7 cellular contexts compared by ENCODE assay signal in genomic region chrX:20265221-20265725, GRCh38. TPM values are rescaled to one million over a fixed set of nuclear protein-coding genes. Genes with fewer than 3 reads are reported as not detected.
A peak's percentile ranks its signal among the peaks of the same experiment; 100 is the strongest.
DNase-seq lines count a peak whose midpoint lies in the region; ATAC-seq and TF ChIP-seq lines count a peak whose summit lies in the region.

No MANE protein-coding gene starts in this region.

- CTCF ChIA-PET in activated CD4-positive, alpha-beta memory T cell treated with anti-CD3 and anti-CD28 coated beads, Interleukin-2, amount 10 ng/mL, durations not matched to agents 7 days and 5 days (lab: Charles Lee): interaction anchor here (0.6 kb wide), 1 partner anchor 12 kb away, joined by 3 read pairs; no protein-coding TSS in a partner anchor

- peak overlapping the region; percentile 92 for H3K27ac Mint-ChIP-seq in activated CD4-positive, alpha-beta memory T cell treated with anti-CD3 and anti-CD28 coated beads, Interleukin-2, amount 10 ng/mL, durations not matched to agents 7 days and 5 days
- peak overlapping the region; percentile 95 for H3K27ac Mint-ChIP-seq in effector memory CD8-positive, alpha-beta T cell
- H3K27ac Mint-ChIP-seq in mesothelial cell of epicardium: peak overlapping the region; percentile 95

- POLR2A ChIA-PET in activated CD4-positive, alpha-beta memory T cell treated with anti-CD3 and anti-CD28 coated beads, Interleukin-2, amount 10 ng/mL, durations not matched to agents 7 days and 5 days (lab: Charles Lee): interaction anchor here (1.0 to 2.4 kb wide), 4 partner anchors 9 to 251 kb away, joined by 3 to 19 read pairs (median 6); no protein-coding TSS in a partner anchor

- no peak for TF ChIP-seq CTCF in GM13976 (IDR thresholded peaks at IDR 0.05; ENCODE audit: borderline replicate concordance, control extremely low read depth, extremely low read depth, insufficient read depth, missing control alignments)
- TF ChIP-seq CTCF in mesothelial cell of epicardium (IDR thresholded peaks at IDR 0.05; ENCODE audit: unreplicated experiment): no peak

- peaks cover 2% of the 10 kb centered on the region for H3K27me3 Mint-ChIP-seq in activated CD4-positive, alpha-beta memory T cell treated with anti-CD3 and anti-CD28 coated beads, Interleukin-2, amount 10 ng/mL, durations not matched to agents 7 days and 5 days
- no peaks in the 10 kb centered on the region for H3K27me3 Mint-ChIP-seq in effector memory CD8-positive, alpha-beta T cell
- H3K27me3 Mint-ChIP-seq in mesothelial cell of epicardium (ENCODE audit: low read depth): no peaks in the 10 kb centered on the region

- H3K4me1 Mint-ChIP-seq in activated CD4-positive, alpha-beta memory T cell treated with anti-CD3 and anti-CD28 coated beads, Interleukin-2, amount 10 ng/mL, durations not matched to agents 7 days and 5 days: peaks cover 30% of the 10 kb centered on the region
- H3K4me1 Mint-ChIP-seq in effector memory CD8-positive, alpha-beta T cell (ENCODE audit: low read depth in 2 of 2): peaks cover 6 to 14% of the 10 kb centered on the region in 2 donors
- H3K4me1 Mint-ChIP-seq in mesothelial cell of epicardium: peaks cover 19% of the 10 kb centered on the region

- H3K9me3 Mint-ChIP-seq in activated CD4-positive, alpha-beta memory T cell treated with anti-CD3 and anti-CD28 coated beads, Interleukin-2, amount 10 ng/mL, durations not matched to agents 7 days and 5 days: no peaks in the 10 kb centered on the region
- H3K9me3 Mint-ChIP-seq in effector memory CD8-positive, alpha-beta T cell: no peaks in the 10 kb centered on the region
- peaks cover 2% of the 10 kb centered on the region for H3K9me3 Mint-ChIP-seq in mesothelial cell of epicardium

- peak overlapping the region; percentile 95 for H3K4me3 Mint-ChIP-seq in activated CD4-positive, alpha-beta memory T cell treated with anti-CD3 and anti-CD28 coated beads, Interleukin-2, amount 10 ng/mL, durations not matched to agents 7 days and 5 days
- H3K4me3 Mint-ChIP-seq in effector memory CD8-positive, alpha-beta T cell: peak overlapping the region; percentile 92 to 96
- H3K4me3 Mint-ChIP-seq in mesothelial cell of epicardium: peak overlapping the region; percentile 84

- in situ Hi-C loops in GM13976 (cut with MboI; ENCODE audit: low sequenced_read_pairs, unreplicated experiment): no loop called here

- peak; percentile 36 for ATAC-seq in HG02642 (IDR thresholded peaks at IDR 0.05; ENCODE audit: poor library complexity, unreplicated experiment)
- ATAC-seq in effector memory CD8-positive, alpha-beta T cell (replicated peaks): peak; percentile 52

- DNase-seq in GM13976 (ENCODE audit: low spot score) (peak; percentile 49), NCI-H2196 treated with DMSO at 0.1 percent for 48 hours (lab: John Stamatoyannopoulos, UW; ENCODE audit: unreplicated experiment) (peak; percentile 9), mesothelial cell of epicardium (ENCODE audit: low spot score in 2 of 2, unreplicated experiment in 2 of 2) (peak in 1 of 2 experiments; percentile 43)
- DNase-seq in activated CD4-positive, alpha-beta memory T cell treated with anti-CD3 and anti-CD28 coated beads, Interleukin-2, amount 10 ng/mL, durations not matched to agents 7 days and 5 days: peak; percentile 66
- peak; percentile 33 to 56 (median 51) for DNase-seq in effector memory CD8-positive, alpha-beta T cell
- peak; percentile 37 to 39 for DNase-seq in stimulated activated CD8-positive, alpha-beta memory T cell treated with anti-CD3 and anti-CD28 coated beads, Interleukin-7, amount 100 ng/mL, for 1 hour (ENCODE audit: low read depth in 2 of 2)

- H3K36me3 Mint-ChIP-seq in activated CD4-positive, alpha-beta memory T cell treated with anti-CD3 and anti-CD28 coated beads, Interleukin-2, amount 10 ng/mL, durations not matched to agents 7 days and 5 days (ENCODE audit: low read depth): peaks cover 13% of the 10 kb centered on the region
- H3K36me3 Mint-ChIP-seq in effector memory CD8-positive, alpha-beta T cell (ENCODE audit: insufficient read depth): peaks cover 27% of the 10 kb centered on the region
- H3K36me3 Mint-ChIP-seq in mesothelial cell of epicardium: no peaks in the 10 kb centered on the region

RNA-seq across cellular contexts. Expression of gene RPS6KA3, which starts 1.4 kb away (rescaled TPM):
- 10 to 100 TPM; 76.6 to 78.0 TPM for total RNA-seq in activated CD4-positive, alpha-beta memory T cell treated with anti-CD3 and anti-CD28 coated beads, Interleukin-2, amount 10 ng/mL, durations not matched to agents 7 days and 5 days
- total RNA-seq in mesothelial cell of epicardium: 41.6 to 42.6 TPM (median 42.3 TPM) in 3 replicates
